In genomic region chr20:53591206-53591651, GRCh38 we compare ENCODE assay signal across 8 cellular contexts. TPM values are rescaled to one million over a fixed set of nuclear protein-coding genes. Genes with fewer than 3 reads are reported as not detected.
A peak's percentile ranks its signal among the peaks of the same experiment; 100 is the strongest.
DNase-seq lines count a peak whose midpoint lies in the region; ATAC-seq lines count a peak whose summit lies in the region.
"Not testable (repeated sequence)": the region's sequence is repeated elsewhere in the genome, so short reads cannot be mapped to it uniquely, and the experiment has no call there.

No MANE protein-coding gene starts in this region.

- H3K27ac Mint-ChIP-seq in activated naive CD4-positive, alpha-beta T cell treated with anti-CD3 and anti-CD28 coated beads for 36 hours: peak overlapping the region; percentile 99
- H3K27ac Mint-ChIP-seq in naive thymus-derived CD4-positive, alpha-beta T cell: peak overlapping the region; percentile 88 to 100 (median 98)
- peak overlapping the region; percentile 98 for H3K27ac Mint-ChIP-seq in stimulated activated naive B cell treated with anti-CD40 and anti-IgM and Interleukin-4, amounts not matched to agents 10 μg/mL and 1 μg/mL and 100 μg/mL, for 72 hours

- 11 to 15% methylated on average over 4 of the region's 4 CpGs for WGBS in ectodermal cell, 2 experiments
- 11% methylated on average over 4 of the region's 4 CpGs for WGBS in right cardiac atrium

- H3K4me3 ChIP-seq in BLaER1 treated with 17β-estradiol and CSF1 and Interleukin-3, amounts not matched to agents 10 nM and 100 nM: peak overlapping the region; percentile 76 to 94 (median 90)
- H3K4me3 ChIP-seq in ectodermal cell (ENCODE audit: insufficient read depth, low read depth, low read length): peak overlapping the region; percentile 70
- peak overlapping the region; percentile 99 for H3K4me3 ChIP-seq in right cardiac atrium (ENCODE audit: low read length)
- H3K4me3 ChIP-seq in naive thymus-derived CD4-positive, alpha-beta T cell (ENCODE audit: low read length): peak overlapping the region; percentile 63

- not testable (repeated sequence) for H3K36me3 ChIP-seq in BLaER1 treated with 17β-estradiol and CSF1 and Interleukin-3, amounts not matched to agents 10 nM and 100 nM; ectodermal cell (ENCODE audit: control insufficient read depth, insufficient read depth, low read length); naive thymus-derived CD4-positive, alpha-beta T cell (ENCODE audit: control insufficient read depth in 2 of 3, insufficient read depth in 3 of 3, low read length in 3 of 3)

- CTCF ChIA-PET in activated naive CD4-positive, alpha-beta T cell treated with anti-CD3 and anti-CD28 coated beads for 36 hours (lab: Charles Lee): interaction anchor here (1.2 kb wide), 1 partner anchor 8 kb away, joined by 3 read pairs; no protein-coding TSS in a partner anchor
- CTCF ChIA-PET in naive thymus-derived CD4-positive, alpha-beta T cell (lab: Charles Lee): interaction anchor here (0.7 to 1.7 kb wide), 2 partner anchors 281 to 327 kb away, joined by 3 read pairs; no protein-coding TSS in a partner anchor

- H4K20me1 ChIP-seq in BLaER1 treated with 17β-estradiol and CSF1 and Interleukin-3, amounts not matched to agents 10 nM and 100 nM: peaks cover 0 to 27% (median 0%) of the 10 kb centered on the region in 11 experiments; a peak in 9 of 22 replicates

- H3K4me2 ChIP-seq in BLaER1 treated with 17β-estradiol and CSF1 and Interleukin-3, amounts not matched to agents 10 nM and 100 nM: peak overlapping the region; percentile 71 to 94 (median 90)

- intact Hi-C loops in activated naive CD4-positive, alpha-beta T cell treated with anti-CD3 and anti-CD28 coated beads for 36 hours (cut with micrococcal nuclease): loop anchor here (5.0 to 10.0 kb wide), 2 partner anchors 614 to 694 kb away; no protein-coding TSS in a partner anchor
- intact Hi-C loops in right cardiac atrium (cut with DNase I): loop anchor here in 1 of 4 donors (10.0 kb wide), 1 partner anchor 144 kb away; no protein-coding TSS in a partner anchor
- intact Hi-C loops in naive thymus-derived CD4-positive, alpha-beta T cell (cut with micrococcal nuclease): not testable (repeated sequence)

- not testable (repeated sequence) for H3K27me3 Mint-ChIP-seq in activated naive CD4-positive, alpha-beta T cell treated with anti-CD3 and anti-CD28 coated beads for 36 hours (ENCODE audit: low read depth); naive thymus-derived CD4-positive, alpha-beta T cell; stimulated activated naive B cell treated with anti-CD40 and anti-IgM and Interleukin-4, amounts not matched to agents 10 μg/mL and 1 μg/mL and 100 μg/mL, for 72 hours

- H3K27me3 ChIP-seq in BLaER1 treated with 17β-estradiol and CSF1 and Interleukin-3, amounts not matched to agents 10 nM and 100 nM; ectodermal cell (ENCODE audit: control insufficient read depth, insufficient read depth, low read length, poor library complexity, severe bottlenecking); right cardiac atrium (ENCODE audit: control insufficient read depth, insufficient read depth); naive thymus-derived CD4-positive, alpha-beta T cell (ENCODE audit: control insufficient read depth in 2 of 2, insufficient read depth in 2 of 2, low read length in 2 of 2): not testable (repeated sequence)

- H3K9me3 Mint-ChIP-seq in activated naive CD4-positive, alpha-beta T cell treated with anti-CD3 and anti-CD28 coated beads for 36 hours; naive thymus-derived CD4-positive, alpha-beta T cell; stimulated activated naive B cell treated with anti-CD40 and anti-IgM and Interleukin-4, amounts not matched to agents 10 μg/mL and 1 μg/mL and 100 μg/mL, for 72 hours: not testable (repeated sequence)

- DNase-seq in HT-29 (ENCODE audit: low spot score) (peak; percentile 66), SIG-M5 treated with dmso at 0.1 percent for 504 hours (lab: John Stamatoyannopoulos, UW; ENCODE audit: unreplicated experiment) (peak; percentile 87)
- DNase-seq in activated naive CD4-positive, alpha-beta T cell treated with anti-CD3 and anti-CD28 coated beads for 36 hours; right cardiac atrium; naive thymus-derived CD4-positive, alpha-beta T cell; stimulated activated naive B cell treated with anti-CD40 and anti-IgM and Interleukin-4, amounts not matched to agents 10 μg/mL and 1 μg/mL and 100 μg/mL, for 72 hours: not testable (repeated sequence)

- H3K9me3 ChIP-seq in BLaER1 treated with 17β-estradiol and CSF1 and Interleukin-3, amounts not matched to agents 10 nM and 100 nM (replicated peaks in 1 of 11); ectodermal cell (ENCODE audit: control insufficient read depth, low read length); right cardiac atrium (ENCODE audit: control insufficient read depth, low read length); naive thymus-derived CD4-positive, alpha-beta T cell (ENCODE audit: control insufficient read depth in 2 of 3, low read length in 3 of 3): not testable (repeated sequence)

- not testable (repeated sequence) for ATAC-seq in right cardiac atrium; naive thymus-derived CD4-positive, alpha-beta T cell; stimulated activated naive B cell treated with anti-CD40 and anti-IgM and Interleukin-4, amounts not matched to agents 10 μg/mL and 1 μg/mL and 100 μg/mL, for 72 hours (replicated peaks)

- H3K4me1 Mint-ChIP-seq in activated naive CD4-positive, alpha-beta T cell treated with anti-CD3 and anti-CD28 coated beads for 36 hours (ENCODE audit: low read depth): peaks cover 36% of the 10 kb centered on the region
- H3K4me1 Mint-ChIP-seq in naive thymus-derived CD4-positive, alpha-beta T cell: peaks cover 18 to 54% (median 44%) of the 10 kb centered on the region in 7 donors
- H3K4me1 Mint-ChIP-seq in stimulated activated naive B cell treated with anti-CD40 and anti-IgM and Interleukin-4, amounts not matched to agents 10 μg/mL and 1 μg/mL and 100 μg/mL, for 72 hours: peaks cover 10 to 33% of the 10 kb centered on the region in 2 donors

- H3K9ac ChIP-seq in BLaER1 treated with 17β-estradiol and CSF1 and Interleukin-3, amounts not matched to agents 10 nM and 100 nM: peak overlapping the region; percentile 98 to 100 (median 100)

- POLR2A ChIA-PET in naive thymus-derived CD4-positive, alpha-beta T cell (lab: Charles Lee): interaction anchor here (0.8 to 6.9 kb wide), 7 partner anchors 10 to 275 kb away, joined by 3 to 136 read pairs (median 4); no protein-coding TSS in a partner anchor

- H3K36me3 Mint-ChIP-seq in activated naive CD4-positive, alpha-beta T cell treated with anti-CD3 and anti-CD28 coated beads for 36 hours (ENCODE audit: low read depth): not testable (repeated sequence)
- peaks cover 0 to 16% (median 0%) of the 10 kb centered on the region in 5 donors for H3K36me3 Mint-ChIP-seq in naive thymus-derived CD4-positive, alpha-beta T cell
- H3K36me3 Mint-ChIP-seq in stimulated activated naive B cell treated with anti-CD40 and anti-IgM and Interleukin-4, amounts not matched to agents 10 μg/mL and 1 μg/mL and 100 μg/mL, for 72 hours: peaks cover 24 to 36% of the 10 kb centered on the region in 2 donors

- peak overlapping the region; percentile 95 to 100 (median 100) for H3K27ac ChIP-seq in BLaER1 treated with 17β-estradiol and CSF1 and Interleukin-3, amounts not matched to agents 10 nM and 100 nM
- not testable (repeated sequence) for H3K27ac ChIP-seq in ectodermal cell (ENCODE audit: insufficient read depth, low read depth, low read length, poor library complexity, severe bottlenecking); right cardiac atrium (ENCODE audit: low read length)
- H3K27ac ChIP-seq in naive thymus-derived CD4-positive, alpha-beta T cell (ENCODE audit: low read depth, low read length): peak overlapping the region; percentile 97

- H3K4me3 Mint-ChIP-seq in activated naive CD4-positive, alpha-beta T cell treated with anti-CD3 and anti-CD28 coated beads for 36 hours: peak overlapping the region; percentile 94
- peak overlapping the region; percentile 86 to 99 (median 96) for H3K4me3 Mint-ChIP-seq in naive thymus-derived CD4-positive, alpha-beta T cell
- H3K4me3 Mint-ChIP-seq in stimulated activated naive B cell treated with anti-CD40 and anti-IgM and Interleukin-4, amounts not matched to agents 10 μg/mL and 1 μg/mL and 100 μg/mL, for 72 hours: peak overlapping the region; percentile 90 to 91

- H3K4me1 ChIP-seq in BLaER1 treated with 17β-estradiol and CSF1 and Interleukin-3, amounts not matched to agents 10 nM and 100 nM: peaks cover 17 to 40% (median 26%) of the 10 kb centered on the region in 10 experiments
- peaks cover 16% of the 10 kb centered on the region for H3K4me1 ChIP-seq in ectodermal cell (ENCODE audit: control insufficient read depth, insufficient read depth, low read length)
- H3K4me1 ChIP-seq in right cardiac atrium (ENCODE audit: control insufficient read depth, insufficient read depth, low read length): not testable (repeated sequence)
- peaks cover 0 to 14% of the 10 kb centered on the region in 2 donors for H3K4me1 ChIP-seq in naive thymus-derived CD4-positive, alpha-beta T cell (ENCODE audit: control insufficient read depth in 2 of 2, insufficient read depth in 2 of 2, low read length in 2 of 2)

RNA-seq across cellular contexts. Expression of gene ZNF217, which starts 2.4 kb away (rescaled TPM):
- total RNA-seq in HT-29 (2014; rRNA removed; shearing (Covaris generic)): 16.9 and 19.2 TPM in 2 replicates
- 10 to 100 TPM; 37.2 to 38.3 TPM for total RNA-seq in activated naive CD4-positive, alpha-beta T cell treated with anti-CD3 and anti-CD28 coated beads for 36 hours
- polyA plus RNA-seq in ectodermal cell (2013, experiment 1 of 4): 81.2 TPM
- polyA plus RNA-seq in ectodermal cell (2013, experiment 2 of 4): 84.0 TPM
- 63.1 TPM for polyA plus RNA-seq in ectodermal cell (2013, experiment 3 of 4)
- polyA plus RNA-seq in ectodermal cell (2013, experiment 4 of 4): 74.4 TPM
- total RNA-seq in right cardiac atrium: 10 to 100 TPM in 2 of 4 donors, 1 to 10 TPM in 2; 8.5 to 15.6 (median 11.6) TPM
- 4.5 TPM for polyA plus RNA-seq in right cardiac atrium
- total RNA-seq in naive thymus-derived CD4-positive, alpha-beta T cell: 100 to 1,000 TPM in 3 of 5 experiments, 10 to 100 TPM in 2; 72.6 to 104 (median 100) TPM
- 10 to 100 TPM; 17.3 to 55.2 TPM for polyA plus RNA-seq in naive thymus-derived CD4-positive, alpha-beta T cell
